Comparison of ENCODE assay signal across 8 cellular contexts in genomic region chr17:16751224-16751923, GRCh38.
DNase-seq lines count a peak whose midpoint lies in the region; ATAC-seq and TF ChIP-seq lines count a peak whose summit lies in the region.
"Not testable (repeated sequence)": the region's sequence is repeated elsewhere in the genome, so short reads cannot be mapped to it uniquely, and the experiment has no call there.

No MANE protein-coding gene starts in this region.

- TF ChIP-seq CTCF in GM10266 (IDR thresholded peaks at IDR 0.05; ENCODE audit: control insufficient read depth, insufficient read depth, low read depth, missing control alignments): peak; percentile 47
- peak; percentile 36 for TF ChIP-seq CTCF in MM.1S (IDR thresholded peaks at IDR 0.05; ENCODE audit: low read length)
- TF ChIP-seq CTCF in OCI-LY1 (IDR thresholded peaks at IDR 0.05; ENCODE audit: low read length): peak; percentile 33; the same call in 1 of the 2 replicates
- peak; percentile 71 for TF ChIP-seq CTCF in endodermal cell (conservative IDR thresholded peaks at IDR 0.05)
- peak; percentile 50 for TF ChIP-seq CTCF in retinal pigment epithelial cell (conservative IDR thresholded peaks at IDR 0.05; ENCODE audit: low read depth, low read length)

- DNase-seq in AG08395 (ENCODE audit: low spot score): peak; percentile 0
- DNase-seq in GM10266 (ENCODE audit: extremely low spot score): peak; percentile 4
- DNase-seq in MM.1S: peak; percentile 40
- DNase-seq in activated CD4-positive, alpha-beta T cell treated with anti-CD3 and anti-CD28 coated beads, Interleukin-2, amount 10 ng/mL, durations not matched to agents 7 days and 5 days: peak; percentile 8
- DNase-seq in endodermal cell: peak; percentile 84
- peak in 1 of 2 donors; percentile 11 for DNase-seq in left colon
- not testable (repeated sequence) for DNase-seq in retinal pigment epithelial cell (ENCODE audit: low read depth)

- H3K27ac ChIP-seq in MM.1S (ENCODE audit: low read length); OCI-LY1 (ENCODE audit: low read depth, low read length, poor library complexity, severe bottlenecking); endodermal cell (ENCODE audit: low read depth, low read length): not testable (repeated sequence)

- peak; percentile 86 for ATAC-seq in left colon

- H3K36me3 ChIP-seq in MM.1S (replicated peaks; ENCODE audit: insufficient read depth, low read length); OCI-LY1 (ENCODE audit: insufficient read depth, low read length); endodermal cell (ENCODE audit: control insufficient read depth, insufficient read depth, low read length): not testable (repeated sequence)

- not testable (repeated sequence) for H3K4me1 ChIP-seq in MM.1S (ENCODE audit: low read length); OCI-LY1 (ENCODE audit: insufficient read depth, low read length, severe bottlenecking); endodermal cell (ENCODE audit: control insufficient read depth, insufficient read depth, low read length)

- not testable (repeated sequence) for H4K20me1 ChIP-seq in MM.1S (ENCODE audit: insufficient read depth, low read length); OCI-LY1 (ENCODE audit: insufficient read depth, low read length)

- not testable (repeated sequence) for H3K9ac ChIP-seq in MM.1S (ENCODE audit: low read length); OCI-LY1 (ENCODE audit: low read length); endodermal cell (ENCODE audit: extremely low read depth, low read length, poor library complexity, severe bottlenecking)

- not testable (repeated sequence) for H3K4me3 Mint-ChIP-seq in activated CD4-positive, alpha-beta T cell treated with anti-CD3 and anti-CD28 coated beads, Interleukin-2, amount 10 ng/mL, durations not matched to agents 7 days and 5 days; endodermal cell

- 42 to 80% methylated on average over 1 to 4 of the region's 10 CpGs for WGBS in endodermal cell (ENCODE audit: insufficient coverage in 1 of 2, insufficient read length in 1 of 2), 2 experiments

- H2AFZ ChIP-seq in MM.1S (ENCODE audit: low read length); OCI-LY1 (ENCODE audit: low read length): not testable (repeated sequence)

- H3K9me2 ChIP-seq in MM.1S (replicated peaks; ENCODE audit: insufficient read depth, low read length); OCI-LY1 (ENCODE audit: low read depth, low read length): not testable (repeated sequence)

- H3K27ac Mint-ChIP-seq in activated CD4-positive, alpha-beta T cell treated with anti-CD3 and anti-CD28 coated beads, Interleukin-2, amount 10 ng/mL, durations not matched to agents 7 days and 5 days; endodermal cell: not testable (repeated sequence)

- CTCF ChIA-PET in activated CD4-positive, alpha-beta T cell treated with anti-CD3 and anti-CD28 coated beads, Interleukin-2, amount 10 ng/mL, durations not matched to agents 7 days and 5 days (lab: Charles Lee): not testable (repeated sequence)

- not testable (repeated sequence) for H3F3A ChIP-seq in MM.1S (ENCODE audit: insufficient read depth, low read length); OCI-LY1 (ENCODE audit: insufficient read depth, low read length)

- not testable (repeated sequence) for H3K4me1 Mint-ChIP-seq in activated CD4-positive, alpha-beta T cell treated with anti-CD3 and anti-CD28 coated beads, Interleukin-2, amount 10 ng/mL, durations not matched to agents 7 days and 5 days; endodermal cell

- H3K9me3 ChIP-seq in MM.1S (replicated peaks; ENCODE audit: insufficient read depth, low read length); OCI-LY1 (ENCODE audit: low read length); endodermal cell (ENCODE audit: control insufficient read depth, low read length): not testable (repeated sequence)

- H3K9me3 Mint-ChIP-seq in activated CD4-positive, alpha-beta T cell treated with anti-CD3 and anti-CD28 coated beads, Interleukin-2, amount 10 ng/mL, durations not matched to agents 7 days and 5 days; endodermal cell: not testable (repeated sequence)

- H3K4me3 ChIP-seq in MM.1S (ENCODE audit: low read length); OCI-LY1 (ENCODE audit: low read depth, low read length, poor library complexity, severe bottlenecking); endodermal cell (ENCODE audit: low read length); retinal pigment epithelial cell (ENCODE audit: low read length): not testable (repeated sequence)

- POLR2A ChIA-PET in activated CD4-positive, alpha-beta T cell treated with anti-CD3 and anti-CD28 coated beads, Interleukin-2, amount 10 ng/mL, durations not matched to agents 7 days and 5 days (lab: Charles Lee): not testable (repeated sequence)

- H3K27me3 ChIP-seq in MM.1S (replicated peaks; ENCODE audit: insufficient read depth, low read length); OCI-LY1 (ENCODE audit: insufficient read depth, low read length); endodermal cell (ENCODE audit: control insufficient read depth, insufficient read depth, low read length, poor library complexity, severe bottlenecking): not testable (repeated sequence)

- intact Hi-C loops in left colon (cut with DNase I, micrococcal nuclease): not testable (repeated sequence)

- H3K36me3 Mint-ChIP-seq in activated CD4-positive, alpha-beta T cell treated with anti-CD3 and anti-CD28 coated beads, Interleukin-2, amount 10 ng/mL, durations not matched to agents 7 days and 5 days (ENCODE audit: low read depth); endodermal cell (ENCODE audit: low read depth): not testable (repeated sequence)

- H3K4me2 ChIP-seq in MM.1S (ENCODE audit: low read depth, low read length); OCI-LY1 (ENCODE audit: low read length): not testable (repeated sequence)

- H3K79me2 ChIP-seq in MM.1S (ENCODE audit: low read length); OCI-LY1 (ENCODE audit: insufficient read depth, low read length): not testable (repeated sequence)

- peaks cover 28% of the 10 kb centered on the region for H3K27me3 Mint-ChIP-seq in activated CD4-positive, alpha-beta T cell treated with anti-CD3 and anti-CD28 coated beads, Interleukin-2, amount 10 ng/mL, durations not matched to agents 7 days and 5 days
- peaks cover 20% of the 10 kb centered on the region for H3K27me3 Mint-ChIP-seq in endodermal cell (ENCODE audit: insufficient read depth)
